Comparison of ENCODE assay signal across 33 cellular contexts in the genomic region with DNA sequence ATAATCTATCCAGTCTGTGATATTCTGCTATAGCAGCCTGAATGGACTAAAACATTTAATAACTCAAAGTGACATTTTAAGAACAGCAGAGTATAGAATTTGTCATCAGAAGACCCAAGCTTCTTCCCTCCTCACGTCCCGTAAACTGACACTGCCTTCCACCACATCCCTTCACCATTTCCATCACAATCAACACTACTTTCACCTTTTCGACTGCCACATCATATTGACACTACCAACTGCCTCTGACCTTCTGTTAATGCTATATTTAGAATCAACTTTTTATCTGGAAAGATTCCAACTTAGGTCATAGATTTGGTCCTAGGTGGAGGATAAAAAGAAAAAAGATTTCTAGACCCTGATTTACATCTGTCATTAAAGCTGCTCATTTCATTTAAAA. TPM values are rescaled to one million over a fixed set of nuclear protein-coding genes. Genes with fewer than 3 reads are reported as not detected.
"Had no signal": no experiment of that assay in that cellular context is flagged by ENCODE, and none has a peak within 500 bp of the region (broad histone marks: within the 10 kb centered on the region; RNA-seq: fewer than 3 reads in every experiment).

No MANE protein-coding gene starts in this region.

- H3K36me3 Mint-ChIP-seq: activated naive CD8-positive, alpha-beta T cell; brain; immature natural killer cell; memory B cell; stimulated activated naive B cell treated with anti-CD40 and anti-IgM and Interleukin-4, amounts not matched to agents 10 μg/mL and 1 μg/mL and 100 μg/mL, for 72 hours had no signal

- H3K27me3 Mint-ChIP-seq: activated CD4-positive, alpha-beta T cell treated with anti-CD3 and anti-CD28 coated beads, Interleukin-2, amount 10 ng/mL, durations not matched to agents 24 days and 14 days had no signal

- H3K4me1 ChIP-seq: ascending aorta, heart left ventricle, parathyroid adenoma, right atrium auricular region, testis had no signal

- H3K36me3 ChIP-seq: ascending aorta, cardiac muscle cell, heart left ventricle, right atrium auricular region, transverse colon, WERI-Rb-1 had no signal

- DNase-seq: activated CD4-positive, alpha-beta memory T cell treated with anti-CD3 and anti-CD28 coated beads, Interleukin-2, amount 10 ng/mL, durations not matched to agents 7 days and 5 days; activated CD4-positive, alpha-beta T cell treated with anti-CD3 and anti-CD28 coated beads, Interleukin-2, amount 10 ng/mL, durations not matched to agents 24 days and 14 days; activated T-cell treated with anti-CD3 and anti-CD28 coated beads, Interleukin-2, amount 50 U/mL, for 1 hour; dorsolateral prefrontal cortex; effector memory CD4-positive, alpha-beta T cell; erythroblast; foreskin fibroblast; heart left ventricle; hypothalamus; immature natural killer cell; kidney; midbrain; naive thymus-derived CD8-positive, alpha-beta T cell; nucleus accumbens; stimulated activated naive B cell treated with anti-CD40 and anti-IgM and Interleukin-4, amounts not matched to agents 10 μg/mL and 1 μg/mL and 100 μg/mL, for 72 hours; T-helper 17 cell; T1000; testis; WERI-Rb-1 had no signal

- H3K27ac Mint-ChIP-seq: activated CD4-positive, alpha-beta memory T cell treated with anti-CD3 and anti-CD28 coated beads, Interleukin-2, amount 10 ng/mL, durations not matched to agents 7 days and 5 days; activated naive CD8-positive, alpha-beta T cell; brain; immature natural killer cell; memory B cell; naive thymus-derived CD8-positive, alpha-beta T cell; stimulated activated naive B cell treated with anti-CD40 and anti-IgM and Interleukin-4, amounts not matched to agents 10 μg/mL and 1 μg/mL and 100 μg/mL, for 72 hours; T-helper 17 cell had no signal

- H3K79me2 ChIP-seq: parathyroid adenoma had no signal

- H3K9me3 ChIP-seq: ascending aorta, testis, transverse colon had no signal

- FAIRE-seq: kidney had no signal

- H3K9me3 Mint-ChIP-seq: activated CD4-positive, alpha-beta memory T cell treated with anti-CD3 and anti-CD28 coated beads, Interleukin-2, amount 10 ng/mL, durations not matched to agents 7 days and 5 days; memory B cell; neural crest cell; stimulated activated naive B cell treated with anti-CD40 and anti-IgM and Interleukin-4, amounts not matched to agents 10 μg/mL and 1 μg/mL and 100 μg/mL, for 72 hours had no signal

- H2AFZ ChIP-seq: parathyroid adenoma had no signal

- H3K4me1 Mint-ChIP-seq: activated CD4-positive, alpha-beta memory T cell treated with anti-CD3 and anti-CD28 coated beads, Interleukin-2, amount 10 ng/mL, durations not matched to agents 7 days and 5 days; activated CD4-positive, alpha-beta T cell treated with anti-CD3 and anti-CD28 coated beads, Interleukin-2, amount 10 ng/mL, durations not matched to agents 24 days and 14 days; brain; immature natural killer cell; memory B cell; naive thymus-derived CD8-positive, alpha-beta T cell; T-helper 17 cell had no signal

- H3K4me3 ChIP-seq: ascending aorta, cardiac muscle cell, coronary artery, right atrium auricular region, testis had no signal

- H3K27me3 ChIP-seq: ascending aorta, cardiac muscle cell, right atrium auricular region, testis, transverse colon had no signal

- ATAC-seq: activated CD4-positive, CD25-positive, alpha-beta regulatory T cell treated with anti-CD3 and anti-CD28 coated beads, Interleukin-2, amount 50 U/mL, for 24 hours; heart left ventricle; naive thymus-derived CD8-positive, alpha-beta T cell; T-helper 17 cell had no signal

- H3K27ac ChIP-seq: ascending aorta, cardiac muscle cell, coronary artery, dorsolateral prefrontal cortex, heart left ventricle, parathyroid adenoma, right atrium auricular region, testis, WERI-Rb-1 had no signal

- H3K9ac ChIP-seq: parathyroid adenoma had no signal

- H3K4me3 Mint-ChIP-seq: activated CD4-positive, alpha-beta memory T cell treated with anti-CD3 and anti-CD28 coated beads, Interleukin-2, amount 10 ng/mL, durations not matched to agents 7 days and 5 days; activated CD4-positive, alpha-beta T cell treated with anti-CD3 and anti-CD28 coated beads, Interleukin-2, amount 10 ng/mL, durations not matched to agents 24 days and 14 days; activated naive CD8-positive, alpha-beta T cell; brain; immature natural killer cell; memory B cell; naive thymus-derived CD8-positive, alpha-beta T cell; neural crest cell; stimulated activated naive B cell treated with anti-CD40 and anti-IgM and Interleukin-4, amounts not matched to agents 10 μg/mL and 1 μg/mL and 100 μg/mL, for 72 hours; T-helper 17 cell had no signal

RNA-seq across cellular contexts. Expression of gene STOML3, which starts 39.6 kb away (rescaled TPM):
- total RNA-seq: activated CD4-positive, alpha-beta memory T cell treated with anti-CD3 and anti-CD28 coated beads, Interleukin-2, amount 10 ng/mL, durations not matched to agents 7 days and 5 days; activated CD4-positive, alpha-beta T cell treated with anti-CD3 and anti-CD28 coated beads, Interleukin-2, amount 10 ng/mL, durations not matched to agents 24 days and 14 days; ascending aorta; cardiac muscle cell; dorsolateral prefrontal cortex; heart left ventricle; kidney; lower leg skin; naive thymus-derived CD8-positive, alpha-beta T cell; neural crest cell; pulmonary artery endothelial cell; right atrium auricular region; T-helper 17 cell; urinary bladder had no signal
- polyA plus RNA-seq: cardiac muscle cell; heart left ventricle; immature natural killer cell; naive thymus-derived CD8-positive, alpha-beta T cell; urinary bladder had no signal
